Comparison of ENCODE assay signal across 28 cellular contexts in the genomic region with DNA sequence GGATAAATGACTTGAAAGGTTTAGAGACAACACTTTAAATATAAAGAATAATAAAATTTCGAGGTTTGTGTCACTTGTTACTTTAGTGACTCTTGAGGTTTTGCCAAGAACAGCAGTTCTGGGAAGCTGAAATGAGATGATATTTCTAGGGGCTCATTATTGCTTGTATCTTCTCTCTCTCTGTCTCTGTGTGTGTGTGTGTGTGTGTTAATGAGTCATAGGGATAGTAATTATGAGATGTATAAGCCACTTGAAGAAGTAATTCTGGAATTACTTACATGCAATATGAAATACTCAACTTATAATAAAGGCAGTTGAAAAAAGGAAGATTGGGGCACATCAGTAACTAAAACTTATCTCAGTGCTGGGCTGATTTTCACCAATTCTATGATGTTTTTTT. TPM values are rescaled to one million over a fixed set of nuclear protein-coding genes. Genes with fewer than 3 reads are reported as not detected.
DNase-seq lines count a peak whose midpoint lies in the region; ATAC-seq, FAIRE-seq and TF ChIP-seq lines count a peak whose summit lies in the region.
"Had no signal": no experiment of that assay in that cellular context is flagged by ENCODE, and none has a peak within 500 bp of the region (broad histone marks: within the 10 kb centered on the region; RNA-seq: fewer than 3 reads in every experiment).

No MANE protein-coding gene starts in this region.

- no peak overlapping the region for H2AK5ac ChIP-seq in mesendoderm (ENCODE audit: low read length)

- H3K9me3 Mint-ChIP-seq in activated CD4-positive, alpha-beta T cell treated with anti-CD3 and anti-CD28 coated beads for 36 hours (ENCODE audit: low read depth): no peaks in the 10 kb centered on the region
- H3K9me3 Mint-ChIP-seq: CD14-positive monocyte; CD4-positive, alpha-beta T cell; CD8-positive, alpha-beta memory T cell had no signal

- TF ChIP-seq RAD21 in GM12878 (IDR thresholded peaks at IDR 0.05; ENCODE audit: insufficient read depth, low read depth, low read length): no peak

- POLR2A ChIA-PET in activated CD4-positive, alpha-beta T cell treated with anti-CD3 and anti-CD28 coated beads for 36 hours (lab: Charles Lee): no interaction called here
- POLR2A ChIA-PET in GM12878 (lab: Charles Lee): no interaction called here

- no peak overlapping the region for H2BK15ac ChIP-seq in mesendoderm (replicated peaks; ENCODE audit: low read depth)

- no peak overlapping the region for H3K4me2 ChIP-seq in GM12878 (ENCODE audit: control insufficient read depth, insufficient read depth)
- H3K4me2 ChIP-seq in mesendoderm (ENCODE audit: low read length): no peak overlapping the region
- no peak overlapping the region for H3K4me2 ChIP-seq in smooth muscle cell
- H3K4me2 ChIP-seq: A549; BLaER1 treated with 17β-estradiol and CSF1 and Interleukin-3, amounts not matched to agents 10 nM and 100 nM had no signal

- H3K27me3 Mint-ChIP-seq in activated CD4-positive, alpha-beta T cell treated with anti-CD3 and anti-CD28 coated beads for 36 hours: peaks cover 9% of the 10 kb centered on the region

- 0% methylated on average over 1 of the region's 1 CpG for WGBS in GM12878 (ENCODE audit: insufficient coverage, insufficient replicate concordance, low lambda C conversion rate, missing lambda C conversion rate)
- WGBS in mesendoderm (ENCODE audit: extremely low coverage, insufficient coverage, low lambda C conversion rate): no CpG with 5 or more reads among the region's 1 CpG
- 67% methylated on average over 1 of the region's 1 CpG for whole genome bisulfite sequencing in smooth muscle cell (ENCODE audit: low lambda C conversion rate)

- no peak for DNase-seq in activated CD4-positive, alpha-beta T cell treated with anti-CD3 and anti-CD28 coated beads for 36 hours
- no peak for DNase-seq in activated CD4-positive, alpha-beta T cell treated with anti-CD3 and anti-CD28 coated beads, Interleukin-2, amount 50 U/mL, for 48 hours
- DNase-seq in OCI-M1 (lab: John Stamatoyannopoulos, UW): peak; percentile 76
- DNase-seq in GM12878 (ENCODE audit: low read depth, low spot score): no peak
- DNase-seq in epithelial cell of esophagus (ENCODE audit: low read depth): peak; percentile 21
- no peak for DNase-seq in mesendoderm
- no peak for DNase-seq in smooth muscle cell (lab: John Stamatoyannopoulos, UW; ENCODE audit: unreplicated experiment)
- DNase-seq: 8988T; ACHN; AML-193; BE2C; CD4-positive, alpha-beta T cell; CD8-positive, alpha-beta memory T cell; DMS 273 treated with DMSO at 0.1 percent for 48 hours; DMS79; EL; GDM1; GM23248; H7; HCEC 1CT had no signal

- intact Hi-C loops in activated CD4-positive, alpha-beta T cell treated with anti-CD3 and anti-CD28 coated beads for 36 hours (cut with DNase I, micrococcal nuclease): no loop called here
- intact Hi-C loops in GM12878 (cut with micrococcal nuclease; ENCODE audit: unreplicated experiment): no loop called here

- no peak for TF ChIP-seq EP300 in GM12878 (IDR thresholded peaks at IDR 0.05; ENCODE audit: borderline replicate concordance in 1 of 2, control insufficient read depth in 1 of 2, low read depth in 2 of 2, low read length in 2 of 2)

- no peak for FAIRE-seq in GM12878 (lab: Jason Lieb, UNC)
- FAIRE-seq: A549, D721Med, GM12891, GM18507, H1 had no signal

- SMC1A ChIA-PET in GM12878 (lab: Charles Lee; ENCODE audit: uncharacterized antibody, unreplicated experiment): no interaction called here

- no peaks in the 10 kb centered on the region for H3K4me1 Mint-ChIP-seq in activated CD4-positive, alpha-beta T cell treated with anti-CD3 and anti-CD28 coated beads for 36 hours
- H3K4me1 Mint-ChIP-seq: CD14-positive monocyte; CD8-positive, alpha-beta memory T cell had no signal

- H3K79me2 ChIP-seq in GM12878 (ENCODE audit: control insufficient read depth, insufficient read depth, low read length) (no peaks in the 10 kb centered on the region), mesendoderm (ENCODE audit: control insufficient read depth, insufficient read depth, low read length) (no peaks in the 10 kb centered on the region), smooth muscle cell (ENCODE audit: low read depth) (no peaks in the 10 kb centered on the region)

- no peak overlapping the region for H3K4me3 Mint-ChIP-seq in activated CD4-positive, alpha-beta T cell treated with anti-CD3 and anti-CD28 coated beads for 36 hours
- H3K4me3 Mint-ChIP-seq: CD14-positive monocyte; CD4-positive, alpha-beta T cell; CD8-positive, alpha-beta memory T cell had no signal

- H3K9me3 ChIP-seq in GM12878 (replicated peaks; ENCODE audit: control insufficient read depth, insufficient read depth, low read length) (no peaks in the 10 kb centered on the region), smooth muscle cell (replicated peaks; ENCODE audit: low read depth) (no peaks in the 10 kb centered on the region)
- H3K9me3 ChIP-seq: A549; BE2C; BLaER1 treated with 17β-estradiol and CSF1 and Interleukin-3, amounts not matched to agents 10 nM and 100 nM had no signal

- H3K9ac ChIP-seq in GM12878 (ENCODE audit: control insufficient read depth, insufficient read depth, low read length) (no peak overlapping the region), mesendoderm (ENCODE audit: low read length) (no peak overlapping the region), smooth muscle cell (ENCODE audit: low read depth) (no peak overlapping the region)
- H3K9ac ChIP-seq: BLaER1 treated with 17β-estradiol and CSF1 and Interleukin-3, amounts not matched to agents 10 nM and 100 nM; GM23248 had no signal

- TF ChIP-seq POLR2A in GM12878 (IDR thresholded peaks at IDR 0.05; ENCODE audit: low read depth, low read length): no peak

- no peak overlapping the region for H3K23ac ChIP-seq in mesendoderm (ENCODE audit: low read length)

- H3K36me3 ChIP-seq in GM12878 (ENCODE audit: control insufficient read depth in 2 of 2, insufficient read depth in 2 of 2, low read length in 1 of 2) (no peaks in the 10 kb centered on the region), mesendoderm (ENCODE audit: control insufficient read depth, insufficient read depth, low read length) (no peaks in the 10 kb centered on the region), smooth muscle cell (ENCODE audit: low read depth) (no peaks in the 10 kb centered on the region)
- H3K36me3 ChIP-seq: BE2C; BLaER1 treated with 17β-estradiol and CSF1 and Interleukin-3, amounts not matched to agents 10 nM and 100 nM had no signal

- no peaks in the 10 kb centered on the region for H3K27me3 ChIP-seq in GM12878 (replicated peaks in 1 of 2; ENCODE audit: control insufficient read depth in 2 of 2, insufficient read depth in 2 of 2, low read length in 1 of 2)
- H3K27me3 ChIP-seq in mesendoderm (ENCODE audit: insufficient read depth, low read length, poor library complexity): no peaks in the 10 kb centered on the region
- H3K27me3 ChIP-seq in smooth muscle cell (ENCODE audit: low read depth): no peaks in the 10 kb centered on the region
- H3K27me3 ChIP-seq: BLaER1 treated with 17β-estradiol and CSF1 and Interleukin-3, amounts not matched to agents 10 nM and 100 nM had no signal

- no TSS peak for BruUV-seq in GM12878 (replicated peaks; lab: Mats Ljungman, UMichigan)

- H3F3A ChIP-seq in smooth muscle cell (ENCODE audit: low read depth): no peaks in the 10 kb centered on the region

- H3K36me3 Mint-ChIP-seq in activated CD4-positive, alpha-beta T cell treated with anti-CD3 and anti-CD28 coated beads for 36 hours (ENCODE audit: low read depth): no peaks in the 10 kb centered on the region
- H3K36me3 Mint-ChIP-seq: CD14-positive monocyte; CD8-positive, alpha-beta memory T cell had no signal

- no peak overlapping the region for H3K4ac ChIP-seq in mesendoderm (ENCODE audit: low read depth, low read length)

- CTCF ChIA-PET in activated CD4-positive, alpha-beta T cell treated with anti-CD3 and anti-CD28 coated beads for 36 hours (lab: Charles Lee): no interaction called here
- CTCF ChIA-PET in GM12878 (lab: Yijun Ruan, JAX): no interaction called here

- H3K27ac ChIP-seq in GM12878 (ENCODE audit: control insufficient read depth, insufficient read depth) (no peak overlapping the region), mesendoderm (ENCODE audit: low read depth, low read length) (no peak overlapping the region), smooth muscle cell (ENCODE audit: low read depth) (no peak overlapping the region)
- H3K27ac ChIP-seq: A549; BLaER1 treated with 17β-estradiol and CSF1 and Interleukin-3, amounts not matched to agents 10 nM and 100 nM; GM23248 had no signal

- no peak for TF ChIP-seq CTCF in GM12878 (IDR thresholded peaks at IDR 0.05 in 2 of 3, conservative IDR thresholded peaks at IDR 0.05 in 1 of 3; ENCODE audit: control insufficient read depth in 2 of 3, extremely low read depth in 1 of 3, insufficient read depth in 1 of 3, low read depth in 3 of 3, low read length in 3 of 3)
- no peak for TF ChIP-seq CTCF in epithelial cell of esophagus (IDR thresholded peaks at IDR 0.05; ENCODE audit: insufficient read depth, low read depth, low read length, missing control alignments)
- TF ChIP-seq CTCF in smooth muscle cell (IDR thresholded peaks at IDR 0.05; ENCODE audit: borderline replicate concordance, insufficient read depth, poor library complexity, severe bottlenecking): no peak

- no peak overlapping the region for H3K18ac ChIP-seq in mesendoderm (ENCODE audit: low read length)

- no peak overlapping the region for H4K8ac ChIP-seq in mesendoderm (ENCODE audit: low read depth, low read length)

- peak; percentile 39 for ATAC-seq in activated CD4-positive, alpha-beta T cell treated with anti-CD3 and anti-CD28 coated beads for 36 hours
- ATAC-seq in GM12878: no peak
- ATAC-seq in GM21723 (IDR thresholded peaks at IDR 0.05; ENCODE audit: unreplicated experiment): no peak
- ATAC-seq: A549 had no signal

- H2BK120ac ChIP-seq in mesendoderm (ENCODE audit: low read depth, low read length): no peak overlapping the region

- no peak overlapping the region for H2BK5ac ChIP-seq in mesendoderm (ENCODE audit: low read length)

- no peak overlapping the region for H3K56ac ChIP-seq in mesendoderm (ENCODE audit: low read length)

- no peaks in the 10 kb centered on the region for H3K79me1 ChIP-seq in mesendoderm (ENCODE audit: low read length)

- H3K4me1 ChIP-seq in GM12878 (ENCODE audit: control insufficient read depth, insufficient read depth, low read length): no peaks in the 10 kb centered on the region
- no peaks in the 10 kb centered on the region for H3K4me1 ChIP-seq in mesendoderm (ENCODE audit: control insufficient read depth, low read depth, low read length)
- H3K4me1 ChIP-seq in smooth muscle cell (ENCODE audit: low read depth): no peaks in the 10 kb centered on the region
- H3K4me1 ChIP-seq: A549; BE2C; BLaER1 treated with 17β-estradiol and CSF1 and Interleukin-3, amounts not matched to agents 10 nM and 100 nM had no signal

- RAD21 ChIA-PET in GM12878 (lab: Charles Lee; ENCODE audit: unreplicated experiment): no interaction called here

- H2AFZ ChIP-seq in GM12878 (ENCODE audit: control insufficient read depth, low read depth, low read length): no peak overlapping the region
- no peak overlapping the region for H2AFZ ChIP-seq in smooth muscle cell (ENCODE audit: low read depth)
- H2AFZ ChIP-seq: GM23248 had no signal

- no peak overlapping the region for H3K27ac Mint-ChIP-seq in activated CD4-positive, alpha-beta T cell treated with anti-CD3 and anti-CD28 coated beads for 36 hours
- H3K27ac Mint-ChIP-seq: CD14-positive monocyte; CD4-positive, alpha-beta T cell; CD8-positive, alpha-beta memory T cell had no signal

- no peaks in the 10 kb centered on the region for H4K20me1 ChIP-seq in GM12878 (ENCODE audit: control insufficient read depth, insufficient read depth)
- no peaks in the 10 kb centered on the region for H4K20me1 ChIP-seq in smooth muscle cell (ENCODE audit: low read depth)
- H4K20me1 ChIP-seq: BLaER1 treated with 17β-estradiol and CSF1 and Interleukin-3, amounts not matched to agents 10 nM and 100 nM had no signal

- in situ Hi-C loops in GM12878 (cut with MboI): no loop called here

- H4K5ac ChIP-seq in mesendoderm (ENCODE audit: low read length): no peak overlapping the region

- H3K4me3 ChIP-seq in GM12878 (no peak overlapping the region), epithelial cell of esophagus (ENCODE audit: low read length) (no peak overlapping the region), mesendoderm (ENCODE audit: low read length) (no peak overlapping the region), smooth muscle cell (no peak overlapping the region)
- H3K4me3 ChIP-seq: A549; BLaER1 treated with 17β-estradiol and CSF1 and Interleukin-3, amounts not matched to agents 10 nM and 100 nM; GM23248 had no signal

RNA-seq across cellular contexts. Expression of gene OR10G7, which starts 9.6 kb away (rescaled TPM):
- total RNA-seq in activated CD4-positive, alpha-beta T cell treated with anti-CD3 and anti-CD28 coated beads for 36 hours: not detected
- not detected in 2 replicates for total RNA-seq in GM12878 (2013; cell fraction: nucleolus; rRNA removed)
- total RNA-seq in GM12878 (2014; rRNA removed) (not detected in 2 replicates), GM12878 (2014; rRNA removed; fragmentation: Illumina TruSeq; extraction: Trizol) (not detected in 2 replicates), GM12878 (2021) (not detected in 2 replicates), smooth muscle cell (not detected in 2 replicates)
- polyA plus RNA-seq in GM12878 (2011; ENCODE audit: low read depth): not detected
- polyA plus RNA-seq in GM12878 (2011; rRNA removed) (not detected in 2 replicates), GM12878 (2014; fragmentation: Illumina TruSeq; extraction: Trizol) (not detected in 2 replicates), GM12878 (2014; fragmentation: Nextera tagmentation; extraction: Ambion mirVana) (not detected), GM12878 (2014; rRNA removed) (not detected in 2 replicates), GM12878 (2016; fragmentation: Nextera tagmentation; extraction: Ambion mirVana) (not detected), smooth muscle cell (not detected in 2 replicates)
- not detected in 2 replicates for polyA plus RNA-seq in GM12878 (2011; cell fraction: cytosol; rRNA removed)
- not detected in 2 replicates for polyA plus RNA-seq in GM12878 (2011; cell fraction: nucleus; rRNA removed)
- not detected in 2 replicates for polyA plus RNA-seq in GM12878 (2012)
- polyA minus RNA-seq in GM12878 (2011; rRNA and poly(A)+ RNA removed): not detected in 2 replicates
- not detected in 2 replicates for polyA minus RNA-seq in GM12878 (2011; cell fraction: cytosol; rRNA and poly(A)+ RNA removed)
- polyA minus RNA-seq in GM12878 (2011; cell fraction: nucleus; rRNA and poly(A)+ RNA removed): not detected in 2 replicates
- not detected for polyA plus RNA-seq in mesendoderm (2013, experiment 1 of 2)
- polyA plus RNA-seq in mesendoderm (2013, experiment 2 of 2): not detected
- total RNA-seq: CD4-positive, alpha-beta T cell; CD8-positive, alpha-beta memory T cell; GM23248; H1; H7 had no signal
- polyA plus RNA-seq: A549; CD14-positive monocyte; CD8-positive, alpha-beta memory T cell; GM23248; H1 had no signal

RNA-seq across cellular contexts. Expression of gene OR10G8, which starts 24.2 kb away (rescaled TPM):
- total RNA-seq in activated CD4-positive, alpha-beta T cell treated with anti-CD3 and anti-CD28 coated beads for 36 hours: not detected
- not detected in 2 replicates for total RNA-seq in GM12878 (2013; cell fraction: nucleolus; rRNA removed)
- total RNA-seq in GM12878 (2014; rRNA removed) (not detected in 2 replicates), GM12878 (2014; rRNA removed; fragmentation: Illumina TruSeq; extraction: Trizol) (not detected in 2 replicates), GM12878 (2021) (not detected in 2 replicates), smooth muscle cell (not detected in 2 replicates)
- not detected for polyA plus RNA-seq in GM12878 (2011; ENCODE audit: low read depth)
- polyA plus RNA-seq in GM12878 (2011; rRNA removed) (not detected in 2 replicates), GM12878 (2014; fragmentation: Illumina TruSeq; extraction: Trizol) (not detected in 2 replicates), GM12878 (2014; fragmentation: Nextera tagmentation; extraction: Ambion mirVana) (not detected), GM12878 (2014; rRNA removed) (not detected in 2 replicates), GM12878 (2016; fragmentation: Nextera tagmentation; extraction: Ambion mirVana) (not detected), smooth muscle cell (not detected in 2 replicates)
- polyA plus RNA-seq in GM12878 (2011; cell fraction: cytosol; rRNA removed): not detected in 2 replicates
- polyA plus RNA-seq in GM12878 (2011; cell fraction: nucleus; rRNA removed): not detected in 2 replicates
- not detected in 2 replicates for polyA plus RNA-seq in GM12878 (2012)
- not detected in 2 replicates for polyA minus RNA-seq in GM12878 (2011; rRNA and poly(A)+ RNA removed)
- not detected in 2 replicates for polyA minus RNA-seq in GM12878 (2011; cell fraction: cytosol; rRNA and poly(A)+ RNA removed)
- polyA minus RNA-seq in GM12878 (2011; cell fraction: nucleus; rRNA and poly(A)+ RNA removed): not detected in 2 replicates
- not detected for polyA plus RNA-seq in mesendoderm (2013, experiment 1 of 2)
- not detected for polyA plus RNA-seq in mesendoderm (2013, experiment 2 of 2)
- total RNA-seq: CD4-positive, alpha-beta T cell; CD8-positive, alpha-beta memory T cell; GM23248; H1; H7 had no signal
- polyA plus RNA-seq: A549; CD14-positive monocyte; CD8-positive, alpha-beta memory T cell; GM23248; H1 had no signal

RNA-seq across cellular contexts. Expression of gene OR10G9, which starts 28.0 kb away (rescaled TPM):
- not detected for total RNA-seq in activated CD4-positive, alpha-beta T cell treated with anti-CD3 and anti-CD28 coated beads for 36 hours
- not detected in 2 replicates for total RNA-seq in GM12878 (2013; cell fraction: nucleolus; rRNA removed)
- total RNA-seq in GM12878 (2014; rRNA removed) (not detected in 2 replicates), GM12878 (2014; rRNA removed; fragmentation: Illumina TruSeq; extraction: Trizol) (not detected in 2 replicates), GM12878 (2021) (not detected in 2 replicates), smooth muscle cell (not detected in 2 replicates)
- not detected for polyA plus RNA-seq in GM12878 (2011; ENCODE audit: low read depth)
- polyA plus RNA-seq in GM12878 (2011; rRNA removed) (not detected in 2 replicates), GM12878 (2014; fragmentation: Illumina TruSeq; extraction: Trizol) (not detected in 2 replicates), GM12878 (2014; fragmentation: Nextera tagmentation; extraction: Ambion mirVana) (not detected), GM12878 (2014; rRNA removed) (not detected in 2 replicates), GM12878 (2016; fragmentation: Nextera tagmentation; extraction: Ambion mirVana) (not detected), smooth muscle cell (not detected in 2 replicates)
- polyA plus RNA-seq in GM12878 (2011; cell fraction: cytosol; rRNA removed): not detected in 2 replicates
- polyA plus RNA-seq in GM12878 (2011; cell fraction: nucleus; rRNA removed): not detected in 2 replicates
- not detected in 2 replicates for polyA plus RNA-seq in GM12878 (2012)
- not detected in 2 replicates for polyA minus RNA-seq in GM12878 (2011; rRNA and poly(A)+ RNA removed)
- not detected in 2 replicates for polyA minus RNA-seq in GM12878 (2011; cell fraction: cytosol; rRNA and poly(A)+ RNA removed)
- polyA minus RNA-seq in GM12878 (2011; cell fraction: nucleus; rRNA and poly(A)+ RNA removed): not detected in 2 replicates
- polyA plus RNA-seq in mesendoderm (2013, experiment 1 of 2): not detected
- polyA plus RNA-seq in mesendoderm (2013, experiment 2 of 2): not detected
- total RNA-seq: CD4-positive, alpha-beta T cell; CD8-positive, alpha-beta memory T cell; GM23248; H1; H7 had no signal
- polyA plus RNA-seq: A549; CD14-positive monocyte; CD8-positive, alpha-beta memory T cell; GM23248; H1 had no signal

RNA-seq across cellular contexts. Expression of gene OR10G4, which starts 38.0 kb away (rescaled TPM):
- total RNA-seq in activated CD4-positive, alpha-beta T cell treated with anti-CD3 and anti-CD28 coated beads for 36 hours: not detected
- total RNA-seq in GM12878 (2013; cell fraction: nucleolus; rRNA removed): not detected in 2 replicates
- total RNA-seq in GM12878 (2014; rRNA removed) (not detected in 2 replicates), GM12878 (2014; rRNA removed; fragmentation: Illumina TruSeq; extraction: Trizol) (not detected in 2 replicates), GM12878 (2021) (not detected in 2 replicates), smooth muscle cell (not detected in 2 replicates)
- polyA plus RNA-seq in GM12878 (2011; ENCODE audit: low read depth): not detected
- polyA plus RNA-seq in GM12878 (2011; rRNA removed) (not detected in 2 replicates), GM12878 (2014; fragmentation: Illumina TruSeq; extraction: Trizol) (not detected in 2 replicates), GM12878 (2014; fragmentation: Nextera tagmentation; extraction: Ambion mirVana) (not detected), GM12878 (2014; rRNA removed) (not detected in 2 replicates), GM12878 (2016; fragmentation: Nextera tagmentation; extraction: Ambion mirVana) (not detected), smooth muscle cell (not detected in 2 replicates)
- not detected in 2 replicates for polyA plus RNA-seq in GM12878 (2011; cell fraction: cytosol; rRNA removed)
- polyA plus RNA-seq in GM12878 (2011; cell fraction: nucleus; rRNA removed): not detected in 2 replicates
- not detected in 2 replicates for polyA plus RNA-seq in GM12878 (2012)
- not detected in 2 replicates for polyA minus RNA-seq in GM12878 (2011; rRNA and poly(A)+ RNA removed)
- polyA minus RNA-seq in GM12878 (2011; cell fraction: cytosol; rRNA and poly(A)+ RNA removed): not detected in 2 replicates
- not detected in 2 replicates for polyA minus RNA-seq in GM12878 (2011; cell fraction: nucleus; rRNA and poly(A)+ RNA removed)
- not detected for polyA plus RNA-seq in mesendoderm (2013, experiment 1 of 2)
- not detected for polyA plus RNA-seq in mesendoderm (2013, experiment 2 of 2)
- total RNA-seq: CD4-positive, alpha-beta T cell; CD8-positive, alpha-beta memory T cell; GM23248; H1; H7 had no signal
- polyA plus RNA-seq: A549; CD14-positive monocyte; CD8-positive, alpha-beta memory T cell; GM23248 had no signal

RNA-seq across cellular contexts. Expression of gene OR10G6, which starts 55.8 kb away (rescaled TPM):
- not detected for total RNA-seq in activated CD4-positive, alpha-beta T cell treated with anti-CD3 and anti-CD28 coated beads for 36 hours
- not detected in 2 replicates for total RNA-seq in GM12878 (2013; cell fraction: nucleolus; rRNA removed)
- total RNA-seq in GM12878 (2014; rRNA removed) (not detected in 2 replicates), GM12878 (2014; rRNA removed; fragmentation: Illumina TruSeq; extraction: Trizol) (not detected in 2 replicates), GM12878 (2021) (not detected in 2 replicates), smooth muscle cell (not detected in 2 replicates)
- not detected for polyA plus RNA-seq in GM12878 (2011; ENCODE audit: low read depth)
- polyA plus RNA-seq in GM12878 (2011; rRNA removed) (not detected in 2 replicates), GM12878 (2014; fragmentation: Illumina TruSeq; extraction: Trizol) (not detected in 2 replicates), GM12878 (2014; fragmentation: Nextera tagmentation; extraction: Ambion mirVana) (not detected), GM12878 (2014; rRNA removed) (not detected in 2 replicates), GM12878 (2016; fragmentation: Nextera tagmentation; extraction: Ambion mirVana) (not detected), smooth muscle cell (not detected in 2 replicates)
- not detected in 2 replicates for polyA plus RNA-seq in GM12878 (2011; cell fraction: cytosol; rRNA removed)
- not detected in 2 replicates for polyA plus RNA-seq in GM12878 (2011; cell fraction: nucleus; rRNA removed)
- polyA plus RNA-seq in GM12878 (2012): not detected in 2 replicates
- polyA minus RNA-seq in GM12878 (2011; rRNA and poly(A)+ RNA removed): not detected in 2 replicates
- not detected in 2 replicates for polyA minus RNA-seq in GM12878 (2011; cell fraction: cytosol; rRNA and poly(A)+ RNA removed)
- not detected in 2 replicates for polyA minus RNA-seq in GM12878 (2011; cell fraction: nucleus; rRNA and poly(A)+ RNA removed)
- not detected for polyA plus RNA-seq in mesendoderm (2013, experiment 1 of 2)
- polyA plus RNA-seq in mesendoderm (2013, experiment 2 of 2): not detected
- total RNA-seq: CD4-positive, alpha-beta T cell; CD8-positive, alpha-beta memory T cell; GM23248; H1; H7 had no signal
- polyA plus RNA-seq: A549; CD14-positive monocyte; CD8-positive, alpha-beta memory T cell; GM23248; H1 had no signal

Comparison
In these comparisons a context has a peak if more than half of its experiments do, and no peak if none do; other contexts are left out.
1. DNase-seq: peak in OCI-M1 (single experiment) and epithelial cell of esophagus (single experiment); none in activated CD4-positive, alpha-beta T cell treated with anti-CD3 and anti-CD28 coated beads for 36 hours (single experiment), activated CD4-positive, alpha-beta T cell treated with anti-CD3 and anti-CD28 coated beads, Interleukin-2, amount 50 U/mL, for 48 hours (0 of 2), GM12878 (single experiment), mesendoderm (single experiment) and smooth muscle cell (single experiment).